ENCODE assay signal across 8 cellular contexts in the genomic region with DNA sequence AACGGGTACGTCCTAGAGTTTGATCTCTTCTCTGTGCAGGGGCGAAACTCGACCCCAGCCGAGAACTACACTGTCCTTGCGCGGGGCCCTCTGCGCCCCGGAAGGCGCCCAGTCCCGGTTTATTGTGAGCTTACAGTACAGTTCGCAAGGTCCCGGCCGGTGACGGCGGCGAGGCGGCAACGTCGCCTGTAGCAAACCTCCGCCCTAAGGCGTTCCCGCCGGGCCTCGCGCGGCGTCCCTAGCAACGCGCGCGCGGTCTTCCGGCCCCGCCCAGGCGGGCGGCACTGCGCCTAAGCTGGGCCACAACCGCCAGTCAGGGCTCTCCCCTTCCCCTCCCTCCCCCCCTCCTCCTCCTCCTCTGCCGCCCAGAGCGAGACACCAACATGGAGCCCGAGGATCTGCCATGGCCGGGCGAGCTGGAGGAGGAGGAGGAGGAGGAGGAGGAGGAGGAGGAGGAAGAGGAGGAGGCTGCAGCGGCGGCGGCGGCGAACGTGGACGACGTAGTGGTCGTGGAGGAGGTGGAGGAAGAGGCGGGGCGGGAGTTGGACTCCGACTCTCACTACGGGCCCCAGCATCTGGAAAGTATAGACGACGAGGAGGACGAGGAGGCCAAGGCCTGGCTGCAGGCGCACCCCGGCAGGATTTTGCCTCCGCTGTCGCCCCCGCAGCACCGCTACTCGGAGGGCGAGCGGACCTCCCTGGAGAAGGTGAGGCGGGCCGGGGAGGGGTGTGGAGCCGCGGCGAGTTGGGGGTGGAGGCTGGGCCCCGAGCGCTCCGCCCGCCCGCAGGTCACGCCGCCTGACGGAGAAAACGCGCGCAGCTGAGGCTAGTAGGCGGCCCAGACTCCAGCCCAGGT. TPM values are rescaled to one million over a fixed set of nuclear protein-coding genes. Genes with fewer than 3 reads are reported as not detected.
DNase-seq lines count a peak whose midpoint lies in the region; ATAC-seq, FAIRE-seq and TF ChIP-seq lines count a peak whose summit lies in the region.

A gene with protein sequence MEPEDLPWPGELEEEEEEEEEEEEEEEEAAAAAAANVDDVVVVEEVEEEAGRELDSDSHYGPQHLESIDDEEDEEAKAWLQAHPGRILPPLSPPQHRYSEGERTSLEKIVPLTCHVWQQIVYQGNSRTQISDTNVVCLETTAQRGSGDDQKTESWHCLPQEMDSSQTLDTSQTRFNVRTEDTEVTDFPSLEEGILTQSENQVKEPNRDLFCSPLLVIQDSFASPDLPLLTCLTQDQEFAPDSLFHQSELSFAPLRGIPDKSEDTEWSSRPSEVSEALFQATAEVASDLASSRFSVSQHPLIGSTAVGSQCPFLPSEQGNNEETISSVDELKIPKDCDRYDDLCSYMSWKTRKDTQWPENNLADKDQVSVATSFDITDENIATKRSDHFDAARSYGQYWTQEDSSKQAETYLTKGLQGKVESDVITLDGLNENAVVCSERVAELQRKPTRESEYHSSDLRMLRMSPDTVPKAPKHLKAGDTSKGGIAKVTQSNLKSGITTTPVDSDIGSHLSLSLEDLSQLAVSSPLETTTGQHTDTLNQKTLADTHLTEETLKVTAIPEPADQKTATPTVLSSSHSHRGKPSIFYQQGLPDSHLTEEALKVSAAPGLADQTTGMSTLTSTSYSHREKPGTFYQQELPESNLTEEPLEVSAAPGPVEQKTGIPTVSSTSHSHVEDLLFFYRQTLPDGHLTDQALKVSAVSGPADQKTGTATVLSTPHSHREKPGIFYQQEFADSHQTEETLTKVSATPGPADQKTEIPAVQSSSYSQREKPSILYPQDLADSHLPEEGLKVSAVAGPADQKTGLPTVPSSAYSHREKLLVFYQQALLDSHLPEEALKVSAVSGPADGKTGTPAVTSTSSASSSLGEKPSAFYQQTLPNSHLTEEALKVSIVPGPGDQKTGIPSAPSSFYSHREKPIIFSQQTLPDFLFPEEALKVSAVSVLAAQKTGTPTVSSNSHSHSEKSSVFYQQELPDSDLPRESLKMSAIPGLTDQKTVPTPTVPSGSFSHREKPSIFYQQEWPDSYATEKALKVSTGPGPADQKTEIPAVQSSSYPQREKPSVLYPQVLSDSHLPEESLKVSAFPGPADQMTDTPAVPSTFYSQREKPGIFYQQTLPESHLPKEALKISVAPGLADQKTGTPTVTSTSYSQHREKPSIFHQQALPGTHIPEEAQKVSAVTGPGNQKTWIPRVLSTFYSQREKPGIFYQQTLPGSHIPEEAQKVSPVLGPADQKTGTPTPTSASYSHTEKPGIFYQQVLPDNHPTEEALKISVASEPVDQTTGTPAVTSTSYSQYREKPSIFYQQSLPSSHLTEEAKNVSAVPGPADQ (N-terminal part only) (plus strand): TSS at position 351 of the 856 bp plus-strand sequence. CDS start 33 bp downstream, at position 384.

- H3K9ac ChIP-seq in parathyroid adenoma, result peak within 1 kb of the TSS; percentile 39

- TF ChIP-seq POLR2A in GM12891 (IDR thresholded peaks at IDR 0.05; ENCODE audit: low read depth, low read length), result peak; percentile 40; the same call in 1 of the 2 replicates

- H3K9me3 ChIP-seq in cardiac muscle cell (ENCODE audit: low read depth) (no peaks in the 10 kb centered on the region), parathyroid adenoma (ENCODE audit: control insufficient read depth, low read length) (no peaks in the 10 kb centered on the region), tibial artery (no peaks in the 10 kb centered on the region)

- DNase-seq in GM12891 (ENCODE audit: insufficient read length, low spot score) (peak; percentile 88), NCI-H1417 treated with DMSO at 0.1 percent for 48 hours (lab: John Stamatoyannopoulos, UW) (peak; percentile 61), SW 1271 (lab: John Stamatoyannopoulos, UW) (peak; percentile 68 to 91), cardiac muscle cell (ENCODE audit: low read depth in 1 of 2, low spot score in 1 of 2) (peak; percentile 94 to 96), tibial artery (peak; percentile 91 to 94)
- DNase-seq in activated naive CD8-positive, alpha-beta T cell treated with anti-CD3 and anti-CD28 coated beads, Interleukin-2, amount 50 U/mL, for 16 hours (ENCODE audit: low read depth, low spot score), result peak; percentile 80

- TF ChIP-seq CTCF in cardiac muscle cell (IDR thresholded peaks at IDR 0.05; ENCODE audit: low read depth, low read length) (peak; percentile 33), parathyroid adenoma (IDR thresholded peaks at IDR 0.05) (peak; percentile 40), tibial artery (IDR thresholded peaks at IDR 0.05) (peak; percentile 27 to 37)

- peak within 1 kb of the TSS; percentile 98 for H3K4me2 ChIP-seq in parathyroid adenoma (ENCODE audit: low read length)

- FAIRE-seq in GM12891 (lab: Jason Lieb, UNC), result peak; percentile 96

- peak; percentile 92 for ATAC-seq in HG02798 (IDR thresholded peaks at IDR 0.05; ENCODE audit: poor library complexity, unreplicated experiment)

- peak within 1 kb of the TSS; percentile 81 for H3K27ac ChIP-seq in cardiac muscle cell
- peak within 1 kb of the TSS; percentile 79 for H3K27ac ChIP-seq in parathyroid adenoma
- H3K27ac ChIP-seq in tibial artery, result peak within 1 kb of the TSS; percentile 86 to 93

- H3K36me3 ChIP-seq in cardiac muscle cell (no peaks in the 10 kb centered on the region), parathyroid adenoma (ENCODE audit: control insufficient read depth, insufficient read depth, low read length) (no peaks in the 10 kb centered on the region), tibial artery (no peaks in the 10 kb centered on the region)

- H3K4me1 ChIP-seq in cardiac muscle cell (ENCODE audit: low read depth) (peaks cover 8% of the 10 kb centered on the region), parathyroid adenoma (no peaks in the 10 kb centered on the region), tibial artery (peaks cover 0 to 20% (median 10%) of the 10 kb centered on the region in 4 donors)

- H3K27me3 ChIP-seq in cardiac muscle cell, result peaks cover 29% of the 10 kb centered on the region
- no peaks in the 10 kb centered on the region for H3K27me3 ChIP-seq in parathyroid adenoma (ENCODE audit: control insufficient read depth, insufficient read depth, low read length)
- H3K27me3 ChIP-seq in tibial artery, result no peaks in the 10 kb centered on the region

- H2AFZ ChIP-seq in parathyroid adenoma, result peak within 1 kb of the TSS; percentile 98

- H3K4me3 ChIP-seq in cardiac muscle cell (peak within 1 kb of the TSS; percentile 70), parathyroid adenoma (ENCODE audit: low read depth, low read length) (peak within 1 kb of the TSS; percentile 90), tibial artery (peak within 1 kb of the TSS; percentile 78 to 81)

- intact Hi-C loops in tibial artery (cut with DNase I; ENCODE audit: low total_unique reads), result loop anchor here (10.0 kb wide), 1 partner anchor 151 kb away; the partner anchor contains the start of genes CCT7 and PRADC1

- peaks cover 10% of the 10 kb centered on the region for H3K79me2 ChIP-seq in parathyroid adenoma

TF ChIP-seq in GM12891, 5 proteins besides CTCF, POLR2A, EP300 and RAD21:
- TF ChIP-seq POLR2AphosphoS5 (IDR thresholded peaks at IDR 0.05; ENCODE audit: low read depth, low read length) (no peak), TAF1 (IDR thresholded peaks at IDR 0.05; ENCODE audit: low read depth, low read length) (peak; percentile 41; the same call in 1 of the 2 replicates), PAX5 (IDR thresholded peaks at IDR 0.05; ENCODE audit: insufficient read depth, low read length, severe bottlenecking) (peak; percentile 45)
TF ChIP-seq in GM12891: peak in this region for 2.

RNA-seq across cellular contexts. Expression of the gene that starts here (rescaled TPM):
- 3.2 TPM for polyA plus RNA-seq in GM12891 (2012; ENCODE audit: low read depth, missing spikeins)
- total RNA-seq in cardiac muscle cell, result 25.2 and 30.1 TPM in 2 replicates
- polyA plus RNA-seq in cardiac muscle cell, result 6.8 and 10.6 TPM in 2 replicates

Comparison
In these comparisons a context has a peak if more than half of its experiments do, and no peak if none do; other contexts are left out.
1. Peak in every context shown above with its lines: DNase-seq, ATAC-seq, H3K4me3 ChIP-seq and H3K27ac ChIP-seq.